1 cellular context compared by ENCODE assay signal in genomic region chr6:73722318-73723060, GRCh38.
TF ChIP-seq lines count a peak whose summit lies in the region.

No MANE protein-coding gene starts in this region.

TF ChIP-seq in GM12878, 131 proteins besides CTCF, POLR2A, EP300 and RAD21 (continued from another document and continues in another):
- TF ChIP-seq ZBTB4 (CRISPR knock-in tag; IDR thresholded peaks at IDR 0.05) (no peak), IRF3 (IDR thresholded peaks at IDR 0.05) (no peak), MEF2B (IDR thresholded peaks at IDR 0.05; ENCODE audit: partially characterized antibody, poor library complexity, severe bottlenecking) (peak; percentile 67), E4F1 (IDR thresholded peaks at IDR 0.05; ENCODE audit: borderline replicate concordance, partially characterized antibody) (no peak), ATF3 (IDR thresholded peaks at IDR 0.05; ENCODE audit: borderline replicate concordance, extremely low read depth, low read depth, low read length) (no peak), EED (IDR thresholded peaks at IDR 0.05; ENCODE audit: low read depth) (0 out of 2 replicates have a peak, but pooled peaks have one; percentile 20), E2F8 (IDR thresholded peaks at IDR 0.05; ENCODE audit: low read depth, partially characterized antibody) (no peak), RBBP5 (conservative IDR thresholded peaks at IDR 0.05) (no peak), TBL1XR1 (IDR thresholded peaks at IDR 0.05; ENCODE audit: low read depth, low read length) (no peak), HDAC6 (IDR thresholded peaks at IDR 0.05; ENCODE audit: unreplicated experiment) (no peak), PBX3 (IDR thresholded peaks at IDR 0.05; ENCODE audit: insufficient replicate concordance, low read depth, low read length) (peak; percentile 9), RUNX3 (IDR thresholded peaks at IDR 0.05; ENCODE audit: low read length) (peak; percentile 68), BMI1 (IDR thresholded peaks at IDR 0.05; ENCODE audit: borderline replicate concordance) (no peak), ZBTB33 (IDR thresholded peaks at IDR 0.05) (no peak), HCFC1 (IDR thresholded peaks at IDR 0.05; ENCODE audit: low read length) (no peak), FOXK2 (IDR thresholded peaks at IDR 0.05) (no peak), DPF2 (IDR thresholded peaks at IDR 0.05) (no peak), SUPT20H (IDR thresholded peaks at IDR 0.05; ENCODE audit: borderline replicate concordance, control insufficient read depth, low read depth, low read length) (no peak), JUND (IDR thresholded peaks at IDR 0.05; ENCODE audit: low read depth, low read length) (no peak), FOS (IDR thresholded peaks at IDR 0.05; ENCODE audit: borderline replicate concordance, extremely low read depth, insufficient read length) (no peak), IRF5 (IDR thresholded peaks at IDR 0.05; ENCODE audit: borderline replicate concordance) (no peak), RELB (IDR thresholded peaks at IDR 0.05; ENCODE audit: low read depth) (peak; percentile 49; the same call in 1 of the 2 replicates), TCF12 (IDR thresholded peaks at IDR 0.05; ENCODE audit: low read depth, low read length) (no peak), E2F4 (IDR thresholded peaks at IDR 0.05; ENCODE audit: low read depth, low read length) (no peak), TCF3 (IDR thresholded peaks at IDR 0.05; ENCODE audit: borderline replicate concordance, insufficient read depth, low read depth, low read length) (no peak), HDGF (IDR thresholded peaks at IDR 0.05) (no peak), ZBED1 (IDR thresholded peaks at IDR 0.05; ENCODE audit: borderline replicate concordance) (peak; percentile 70; the same call in 1 of the 2 replicates), SRF (IDR thresholded peaks at IDR 0.05; ENCODE audit: low read depth in 2 of 2, low read length in 2 of 2) (no peak), TARDBP (IDR thresholded peaks at IDR 0.05; ENCODE audit: borderline replicate concordance) (no peak), NRF1 (conservative IDR thresholded peaks at IDR 0.05; ENCODE audit: low read depth, low read length) (no peak), KDM1A (IDR thresholded peaks at IDR 0.05; ENCODE audit: borderline replicate concordance) (no peak), IRF4 (IDR thresholded peaks at IDR 0.05; ENCODE audit: low read depth, low read length) (no peak), CREM (IDR thresholded peaks at IDR 0.05; ENCODE audit: low read depth) (peak; percentile 53; the same call in 1 of the 2 replicates), ZNF217 (IDR thresholded peaks at IDR 0.05) (no peak), ZNF384 (IDR thresholded peaks at IDR 0.05; ENCODE audit: borderline replicate concordance, low read depth, low read length) (no peak), RCOR1 (conservative IDR thresholded peaks at IDR 0.05; ENCODE audit: low read depth, low read length) (no peak), SMAD5 (IDR thresholded peaks at IDR 0.05; ENCODE audit: low read depth) (no peak), POU2F2 (IDR thresholded peaks at IDR 0.05; ENCODE audit: borderline replicate concordance, low read depth, low read length) (no peak), ELK1 (IDR thresholded peaks at IDR 0.05; ENCODE audit: low read depth, low read length) (no peak)
